10 cellular contexts compared by ENCODE assay signal in the genomic region with DNA sequence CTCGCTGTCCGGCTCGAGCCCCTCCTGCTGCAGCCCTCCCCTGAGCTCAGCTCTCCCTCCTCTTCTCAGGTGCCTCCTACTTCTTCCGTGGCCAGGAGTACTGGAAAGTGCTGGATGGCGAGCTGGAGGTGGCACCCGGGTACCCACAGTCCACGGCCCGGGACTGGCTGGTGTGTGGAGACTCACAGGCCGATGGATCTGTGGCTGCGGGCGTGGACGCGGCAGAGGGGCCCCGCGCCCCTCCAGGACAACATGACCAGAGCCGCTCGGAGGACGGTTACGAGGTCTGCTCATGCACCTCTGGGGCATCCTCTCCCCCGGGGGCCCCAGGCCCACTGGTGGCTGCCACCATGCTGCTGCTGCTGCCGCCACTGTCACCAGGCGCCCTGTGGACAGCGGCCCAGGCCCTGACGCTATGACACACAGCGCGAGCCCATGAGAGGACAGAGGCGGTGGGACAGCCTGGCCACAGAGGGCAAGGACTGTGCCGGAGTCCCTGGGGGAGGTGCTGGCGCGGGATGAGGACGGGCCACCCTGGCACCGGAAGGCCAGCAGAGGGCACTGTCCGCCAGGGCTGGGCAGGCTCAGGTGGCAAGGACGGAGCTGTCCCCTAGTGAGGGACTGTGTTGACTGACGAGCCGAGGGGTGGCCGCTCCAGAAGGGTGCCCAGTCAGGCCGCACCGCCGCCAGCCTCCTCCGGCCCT. TPM values are rescaled to one million over a fixed set of nuclear protein-coding genes. Genes with fewer than 3 reads are reported as not detected.
DNase-seq lines count a peak whose midpoint lies in the region; FAIRE-seq and TF ChIP-seq lines count a peak whose summit lies in the region.
"Had no signal": no experiment of that assay in that cellular context is flagged by ENCODE, and none has a peak within 500 bp of the region (broad histone marks: within the 10 kb centered on the region; RNA-seq: fewer than 3 reads in every experiment).

No MANE protein-coding gene starts in this region.

- H3K9me3 Mint-ChIP-seq in activated CD4-positive, alpha-beta T cell treated with anti-CD3 and anti-CD28 coated beads, Interleukin-2, amount 10 ng/mL, durations not matched to agents 24 days and 14 days, result no peaks in the 10 kb centered on the region

- H3K4me1 Mint-ChIP-seq in activated CD4-positive, alpha-beta T cell treated with anti-CD3 and anti-CD28 coated beads, Interleukin-2, amount 10 ng/mL, durations not matched to agents 24 days and 14 days, result no peaks in the 10 kb centered on the region

- peak; percentile 44 for DNase-seq in activated CD4-positive, alpha-beta T cell treated with anti-CD3 and anti-CD28 coated beads for 48 hours
- DNase-seq in activated CD4-positive, alpha-beta T cell treated with anti-CD3 and anti-CD28 coated beads, Interleukin-2, amount 10 ng/mL, durations not matched to agents 24 days and 14 days, result no peak
- peak; percentile 73 for DNase-seq in RCC 7860 (ENCODE audit: low spot score)
- DNase-seq in fibroblast of the aortic adventitia (ENCODE audit: low read depth), result no peak
- peak; percentile 65 for DNase-seq in stomach
- DNase-seq in D721Med (ENCODE audit: insufficient read length, low spot score), result no peak
- no peak for DNase-seq in DMS79 treated with DMSO at 0.1 percent for 48 hours (lab: John Stamatoyannopoulos, UW)
- DNase-seq in activated T-cell treated with anti-CD3 and anti-CD28 coated beads, Interleukin-2, amount 50 U/mL, for 48 hours, result no peak

- no peak for FAIRE-seq in RCC 7860 (lab: Jason Lieb, UNC)
- no peak for FAIRE-seq in D721Med (lab: Jason Lieb, UNC)
- FAIRE-seq: bronchial epithelial cell had no signal

- no peaks in the 10 kb centered on the region for H3K36me3 Mint-ChIP-seq in activated CD4-positive, alpha-beta T cell treated with anti-CD3 and anti-CD28 coated beads, Interleukin-2, amount 10 ng/mL, durations not matched to agents 24 days and 14 days (ENCODE audit: low read depth)

- TF ChIP-seq EP300 in stomach (IDR thresholded peaks at IDR 0.05), result no peak

- H3K36me3 ChIP-seq in stomach, result no peaks in the 10 kb centered on the region

- no peak for TF ChIP-seq POLR2A in stomach (IDR thresholded peaks at IDR 0.05)

- H3K9me3 ChIP-seq in stomach, result no peaks in the 10 kb centered on the region
- H3K9me3 ChIP-seq: mucosa of descending colon had no signal

- intact Hi-C loops in activated CD4-positive, alpha-beta T cell treated with anti-CD3 and anti-CD28 coated beads, Interleukin-2, amount 10 ng/mL, durations not matched to agents 24 days and 14 days (cut with micrococcal nuclease), result no loop called here
- intact Hi-C loops in stomach (cut with DNase I; ENCODE audit: low total_unique reads), result no loop called here

- H3K4me1 ChIP-seq in stomach, result peaks cover 0 to 14% (median 2%) of the 10 kb centered on the region in 4 donors

- 69 to 82% (median 73%) methylated on average over 9 to 41 of the region's 41 CpGs for WGBS in stomach, 5 donors

- no peak overlapping the region for H3K4me3 ChIP-seq in fibroblast of the aortic adventitia (ENCODE audit: low read depth, low read length)
- peak overlapping the region in 1 of 4 donors; percentile 3 for H3K4me3 ChIP-seq in stomach
- H3K4me3 ChIP-seq: mucosa of descending colon had no signal

- H3K27ac ChIP-seq in stomach, result no peak overlapping the region

- no peak overlapping the region for H3K4me3 Mint-ChIP-seq in activated CD4-positive, alpha-beta T cell treated with anti-CD3 and anti-CD28 coated beads, Interleukin-2, amount 10 ng/mL, durations not matched to agents 24 days and 14 days

- H3K27me3 Mint-ChIP-seq in activated CD4-positive, alpha-beta T cell treated with anti-CD3 and anti-CD28 coated beads, Interleukin-2, amount 10 ng/mL, durations not matched to agents 24 days and 14 days, result no peaks in the 10 kb centered on the region

- peak; percentile 45 for TF ChIP-seq CTCF in fibroblast of the aortic adventitia (IDR thresholded peaks at IDR 0.05; ENCODE audit: insufficient read depth, low read length)
- peak in 5 of 7 experiments; percentile 31 to 81 (median 62) for TF ChIP-seq CTCF in stomach (IDR thresholded peaks at IDR 0.05)
- no peak for TF ChIP-seq CTCF in D721Med (IDR thresholded peaks at IDR 0.05; ENCODE audit: insufficient read depth, missing control alignments)

- H3K27ac Mint-ChIP-seq in activated CD4-positive, alpha-beta T cell treated with anti-CD3 and anti-CD28 coated beads, Interleukin-2, amount 10 ng/mL, durations not matched to agents 24 days and 14 days, result no peak overlapping the region

- H3K27me3 ChIP-seq in stomach, result peaks cover 0 to 52% (median 22%) of the 10 kb centered on the region in 3 donors

RNA-seq across cellular contexts. Expression of a gene that starts 22.8 kb away (rescaled TPM):
- 0.52 and 0.89 TPM in 2 replicates for total RNA-seq in activated CD4-positive, alpha-beta T cell treated with anti-CD3 and anti-CD28 coated beads, Interleukin-2, amount 10 ng/mL, durations not matched to agents 24 days and 14 days
- total RNA-seq in fibroblast of the aortic adventitia (ENCODE audit: low replicate concordance) (4.1 and 5.6 TPM in 2 replicates), stomach (1 to 10 TPM in 3 of 5 donors, not detected in 2; 1.8 to 3.1 (median 2.2) TPM)
- 1 to 10 TPM in 2 of 3 donors, under 1 TPM in 1; 0.46 to 2.7 (median 2.0) TPM for polyA plus RNA-seq in stomach

RNA-seq across cellular contexts. Expression of a gene that starts 43.4 kb away (rescaled TPM):
- total RNA-seq in activated CD4-positive, alpha-beta T cell treated with anti-CD3 and anti-CD28 coated beads, Interleukin-2, amount 10 ng/mL, durations not matched to agents 24 days and 14 days, result 25.3 and 25.7 TPM in 2 replicates
- total RNA-seq in fibroblast of the aortic adventitia (ENCODE audit: low replicate concordance) (9.1 and 21.2 TPM in 2 replicates), stomach (10 to 100 TPM; 14.3 to 45.1 (median 23.3) TPM)
- polyA plus RNA-seq in stomach, result 10 to 100 TPM; 10.2 to 16.9 (median 15.5) TPM

Comparison
In these comparisons a context has a peak if more than half of its experiments do, and no peak if none do; other contexts are left out.
1. DNase-seq: peak in activated CD4-positive, alpha-beta T cell treated with anti-CD3 and anti-CD28 coated beads for 48 hours (single experiment), RCC 7860 (single experiment) and stomach (single experiment); none in activated CD4-positive, alpha-beta T cell treated with anti-CD3 and anti-CD28 coated beads, Interleukin-2, amount 10 ng/mL, durations not matched to agents 24 days and 14 days (single experiment), fibroblast of the aortic adventitia (single experiment), D721Med (single experiment), DMS79 treated with DMSO at 0.1 percent for 48 hours (single experiment) and activated T-cell treated with anti-CD3 and anti-CD28 coated beads, Interleukin-2, amount 50 U/mL, for 48 hours (0 of 2).